2 cellular contexts compared by ENCODE assay signal in the genomic region with DNA sequence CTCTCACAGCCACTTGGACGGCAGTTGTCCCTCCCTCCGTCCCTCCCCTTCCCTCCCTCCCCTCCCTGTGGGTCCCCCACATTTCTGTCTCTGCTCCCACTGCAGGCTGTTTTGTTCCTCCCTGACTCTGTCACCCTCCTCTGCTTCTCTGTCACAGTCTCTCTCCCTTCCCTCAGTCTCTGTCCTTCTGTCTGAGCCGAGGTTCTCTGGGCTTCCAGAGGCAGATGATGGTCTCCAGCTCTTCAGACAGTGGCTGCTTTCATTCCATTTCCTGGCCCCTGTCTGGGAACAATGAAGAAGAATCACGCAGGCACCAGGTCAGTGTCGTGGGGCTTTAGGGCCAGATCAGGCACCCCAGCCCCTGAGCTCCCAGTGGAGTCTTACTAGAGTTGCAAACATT.
TF ChIP-seq lines count a peak whose summit lies in the region.

No MANE protein-coding gene starts in this region.

TF ChIP-seq in IMR-90, 13 proteins besides CTCF, POLR2A, EP300 and RAD21 (continued from another document):
- TF ChIP-seq USF2 (IDR thresholded peaks at IDR 0.05; ENCODE audit: low read depth, low read length) (no peak), RFX5 (IDR thresholded peaks at IDR 0.05; ENCODE audit: low read depth, low read length) (no peak), ELK1 (IDR thresholded peaks at IDR 0.05; ENCODE audit: borderline replicate concordance, low read depth, low read length) (no peak), BHLHE40 (IDR thresholded peaks at IDR 0.05; ENCODE audit: low read depth, low read length) (no peak), RCOR1 (IDR thresholded peaks at IDR 0.05; ENCODE audit: insufficient replicate concordance, low read length) (no peak), MAZ (IDR thresholded peaks at IDR 0.05; ENCODE audit: borderline replicate concordance, low read depth, low read length) (no peak), NFE2L2 (IDR thresholded peaks at IDR 0.05; ENCODE audit: low read depth, low read length) (no peak), FOS (IDR thresholded peaks at IDR 0.05; ENCODE audit: low read depth, low read length) (no peak), CEBPB (IDR thresholded peaks at IDR 0.05; ENCODE audit: low read depth, low read length) (no peak), MAFK (IDR thresholded peaks at IDR 0.05; ENCODE audit: low read depth, low read length) (no peak)
TF ChIP-seq in IMR-90: peak in this region for 0.

TF ChIP-seq in SK-N-SH treated with all-trans-retinoic acid at 6 μM for 48 hours, 23 proteins besides CTCF, POLR2A, EP300 and RAD21 (continued from another document):
- TF ChIP-seq, protein P1, sequence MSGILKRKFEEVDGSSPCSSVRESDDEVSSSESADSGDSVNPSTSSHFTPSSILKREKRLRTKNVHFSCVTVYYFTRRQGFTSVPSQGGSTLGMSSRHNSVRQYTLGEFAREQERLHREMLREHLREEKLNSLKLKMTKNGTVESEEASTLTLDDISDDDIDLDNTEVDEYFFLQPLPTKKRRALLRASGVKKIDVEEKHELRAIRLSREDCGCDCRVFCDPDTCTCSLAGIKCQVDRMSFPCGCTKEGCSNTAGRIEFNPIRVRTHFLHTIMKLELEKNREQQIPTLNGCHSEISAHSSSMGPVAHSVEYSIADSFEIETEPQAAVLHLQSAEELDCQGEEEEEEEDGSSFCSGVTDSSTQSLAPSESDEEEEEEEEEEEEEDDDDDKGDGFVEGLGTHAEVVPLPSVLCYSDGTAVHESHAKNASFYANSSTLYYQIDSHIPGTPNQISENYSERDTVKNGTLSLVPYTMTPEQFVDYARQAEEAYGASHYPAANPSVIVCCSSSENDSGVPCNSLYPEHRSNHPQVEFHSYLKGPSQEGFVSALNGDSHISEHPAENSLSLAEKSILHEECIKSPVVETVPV (CRISPR knock-in tag; IDR thresholded peaks at IDR 0.05), result no peak
- TF ChIP-seq GLIS3 (CRISPR knock-in tag; IDR thresholded peaks at IDR 0.05) (no peak), SNAI2 (CRISPR knock-in tag; IDR thresholded peaks at IDR 0.05) (no peak), ESRRG (CRISPR knock-in tag; IDR thresholded peaks at IDR 0.05) (no peak), ARNTL (CRISPR knock-in tag; IDR thresholded peaks at IDR 0.05; ENCODE audit: borderline replicate concordance, low read depth) (no peak), CREB5 (CRISPR knock-in tag; IDR thresholded peaks at IDR 0.05; ENCODE audit: low read depth) (no peak), CSDC2 (CRISPR knock-in tag; IDR thresholded peaks at IDR 0.05) (no peak), POU6F1 (CRISPR knock-in tag; IDR thresholded peaks at IDR 0.05; ENCODE audit: borderline replicate concordance, low read depth) (no peak), ZFP3 (CRISPR knock-in tag; IDR thresholded peaks at IDR 0.05) (no peak), ZNF565 (CRISPR knock-in tag; conservative IDR thresholded peaks at IDR 0.05; ENCODE audit: low read depth) (no peak), PPARA (CRISPR knock-in tag; IDR thresholded peaks at IDR 0.05; ENCODE audit: borderline replicate concordance) (no peak)
- TF ChIP-seq, protein P2, sequence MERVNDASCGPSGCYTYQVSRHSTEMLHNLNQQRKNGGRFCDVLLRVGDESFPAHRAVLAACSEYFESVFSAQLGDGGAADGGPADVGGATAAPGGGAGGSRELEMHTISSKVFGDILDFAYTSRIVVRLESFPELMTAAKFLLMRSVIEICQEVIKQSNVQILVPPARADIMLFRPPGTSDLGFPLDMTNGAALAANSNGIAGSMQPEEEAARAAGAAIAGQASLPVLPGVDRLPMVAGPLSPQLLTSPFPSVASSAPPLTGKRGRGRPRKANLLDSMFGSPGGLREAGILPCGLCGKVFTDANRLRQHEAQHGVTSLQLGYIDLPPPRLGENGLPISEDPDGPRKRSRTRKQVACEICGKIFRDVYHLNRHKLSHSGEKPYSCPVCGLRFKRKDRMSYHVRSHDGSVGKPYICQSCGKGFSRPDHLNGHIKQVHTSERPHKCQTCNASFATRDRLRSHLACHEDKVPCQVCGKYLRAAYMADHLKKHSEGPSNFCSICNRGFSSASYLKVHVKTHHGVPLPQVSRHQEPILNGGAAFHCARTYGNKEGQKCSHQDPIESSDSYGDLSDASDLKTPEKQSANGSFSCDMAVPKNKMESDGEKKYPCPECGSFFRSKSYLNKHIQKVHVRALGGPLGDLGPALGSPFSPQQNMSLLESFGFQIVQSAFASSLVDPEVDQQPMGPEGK (CRISPR knock-in tag; IDR thresholded peaks at IDR 0.05; ENCODE audit: borderline replicate concordance), result no peak
